Comparison of ENCODE assay signal across 9 cellular contexts in genomic region chr2:85996591-85996990, GRCh38.
DNase-seq lines count a peak whose midpoint lies in the region; ATAC-seq and TF ChIP-seq lines count a peak whose summit lies in the region.
"Had no signal": no experiment of that assay in that cellular context is flagged by ENCODE, and none has a peak within 500 bp of the region (broad histone marks: within the 10 kb centered on the region; RNA-seq: fewer than 3 reads in every experiment).

No MANE protein-coding gene starts in this region.

- no peaks in the 10 kb centered on the region for H3K36me3 ChIP-seq in upper lobe of left lung
- H3K36me3 ChIP-seq: WERI-Rb-1 had no signal

- DNase-seq in activated effector memory CD4-positive, alpha-beta T cell treated with anti-CD3 and anti-CD28 coated beads, Interleukin-2, amount 50 U/mL, for 16 hours: peak; percentile 39
- no peak for DNase-seq in activated effector memory CD4-positive, alpha-beta T cell treated with Interleukin-2 at 50 U/mL for 16 hours
- DNase-seq in ecto neural progenitor cell (ENCODE audit: low spot score): peak; percentile 61
- DNase-seq in midbrain (lab: John Stamatoyannopoulos, UW): peak; percentile 23
- no peak for DNase-seq in upper lobe of left lung
- no peak for DNase-seq in stimulated activated CD4-positive, alpha-beta T cell treated with anti-CD3 and anti-CD28 coated beads, Interleukin-2, amount 100 ng/mL, for 48 hours
- DNase-seq in omental fat pad (ENCODE audit: low spot score): no peak
- DNase-seq: WERI-Rb-1 had no signal

- WGBS in upper lobe of left lung, 2 donors: 61 to 93% methylated on average over 2 of the region's 2 CpGs

- TF ChIP-seq CTCF in upper lobe of left lung (IDR thresholded peaks at IDR 0.05) (no peak), omental fat pad (IDR thresholded peaks at IDR 0.05) (no peak)

- H3K9me3 ChIP-seq in upper lobe of left lung: no peaks in the 10 kb centered on the region

- peaks cover 58 to 75% (median 64%) of the 10 kb centered on the region in 4 donors for H3K4me1 ChIP-seq in upper lobe of left lung

- H3K27me3 ChIP-seq in upper lobe of left lung: no peaks in the 10 kb centered on the region

- no peak for ATAC-seq in upper lobe of left lung (ENCODE audit: low FRiP score in 2 of 2)
- ATAC-seq in HG03439 (IDR thresholded peaks at IDR 0.05; ENCODE audit: unreplicated experiment): no peak
- no peak for ATAC-seq in omental fat pad (ENCODE audit: low FRiP score)

- H3K27ac ChIP-seq in upper lobe of left lung: peak overlapping the region; percentile 76 to 88 (median 84)
- H3K27ac ChIP-seq: WERI-Rb-1 had no signal

- no peak overlapping the region for H3K4me3 ChIP-seq in upper lobe of left lung

- no peak for TF ChIP-seq EP300 in upper lobe of left lung (IDR thresholded peaks at IDR 0.05)

- no peak for TF ChIP-seq POLR2A in upper lobe of left lung (IDR thresholded peaks at IDR 0.05)

Comparison
In these comparisons a context has a peak if more than half of its experiments do, and no peak if none do; other contexts are left out.
1. DNase-seq: peak in activated effector memory CD4-positive, alpha-beta T cell treated with anti-CD3 and anti-CD28 coated beads, Interleukin-2, amount 50 U/mL, for 16 hours (single experiment), ecto neural progenitor cell (single experiment) and midbrain (single experiment); none in activated effector memory CD4-positive, alpha-beta T cell treated with Interleukin-2 at 50 U/mL for 16 hours (single experiment), upper lobe of left lung (0 of 2), stimulated activated CD4-positive, alpha-beta T cell treated with anti-CD3 and anti-CD28 coated beads, Interleukin-2, amount 100 ng/mL, for 48 hours (0 of 2) and omental fat pad (single experiment).